1 cellular context compared by ENCODE assay signal in the genomic region with DNA sequence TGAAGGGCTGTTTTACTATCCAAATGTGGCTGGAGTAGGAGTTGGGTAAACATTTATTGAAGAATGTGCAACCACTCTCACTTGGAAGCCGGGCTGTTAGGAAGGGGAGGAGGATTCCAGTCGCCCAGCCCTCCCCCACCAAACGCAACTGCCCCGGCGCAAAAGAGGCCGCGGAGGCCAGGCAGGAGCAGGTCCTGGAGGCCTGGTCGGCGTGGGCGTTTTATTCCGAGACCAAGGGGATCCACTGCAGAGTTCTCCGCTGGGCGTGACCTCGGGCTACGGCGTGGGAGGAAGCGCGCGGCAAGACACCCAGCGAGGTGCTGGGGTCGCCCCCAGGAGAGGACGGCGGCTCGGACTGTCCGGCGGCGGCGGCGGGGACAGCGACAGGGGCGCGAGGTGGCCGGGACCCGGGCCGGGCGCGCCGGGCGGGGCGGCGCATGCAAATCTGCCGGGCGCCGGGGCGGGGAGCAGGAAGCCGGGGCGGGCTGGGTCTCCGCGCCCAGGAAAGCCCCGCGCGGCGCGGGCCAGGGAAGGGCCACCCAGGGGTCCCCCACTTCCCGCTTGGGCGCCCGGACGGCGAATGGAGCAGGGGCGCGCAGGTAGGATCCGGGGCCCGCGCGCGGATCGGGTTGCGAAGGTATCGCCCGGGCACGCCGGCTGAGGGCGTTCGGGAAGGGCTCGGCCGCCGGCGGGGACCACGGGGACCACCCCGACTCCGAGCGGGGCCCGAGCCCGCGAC.
TF ChIP-seq lines count a peak whose summit lies in the region.

A gene (plus strand): TSS at position 553 of the 739 bp plus-strand sequence. CDS start 26,230 bp downstream, outside the sequence.

TF ChIP-seq in HepG2, 621 proteins besides CTCF, POLR2A, EP300 and RAD21 (continued from another document and continues in another):
- TF ChIP-seq, protein P1, sequence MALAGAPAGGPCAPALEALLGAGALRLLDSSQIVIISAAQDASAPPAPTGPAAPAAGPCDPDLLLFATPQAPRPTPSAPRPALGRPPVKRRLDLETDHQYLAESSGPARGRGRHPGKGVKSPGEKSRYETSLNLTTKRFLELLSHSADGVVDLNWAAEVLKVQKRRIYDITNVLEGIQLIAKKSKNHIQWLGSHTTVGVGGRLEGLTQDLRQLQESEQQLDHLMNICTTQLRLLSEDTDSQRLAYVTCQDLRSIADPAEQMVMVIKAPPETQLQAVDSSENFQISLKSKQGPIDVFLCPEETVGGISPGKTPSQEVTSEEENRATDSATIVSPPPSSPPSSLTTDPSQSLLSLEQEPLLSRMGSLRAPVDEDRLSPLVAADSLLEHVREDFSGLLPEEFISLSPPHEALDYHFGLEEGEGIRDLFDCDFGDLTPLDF (CRISPR knock-in tag; IDR thresholded peaks at IDR 0.05), result no peak; the same call in 1 of the 2 replicates
- TF ChIP-seq ZNF225 (CRISPR knock-in tag; IDR thresholded peaks at IDR 0.05), result no peak
- TF ChIP-seq ZNF766 (CRISPR knock-in tag; IDR thresholded peaks at IDR 0.05; ENCODE audit: borderline replicate concordance), result peak; percentile 48; the same call in 1 of the 2 replicates
- no peak for TF ChIP-seq ZNF34 (CRISPR knock-in tag; IDR thresholded peaks at IDR 0.05; ENCODE audit: borderline replicate concordance)
- peak; percentile 42; the same call in 1 of the 2 replicates for TF ChIP-seq KLF12 (CRISPR knock-in tag; IDR thresholded peaks at IDR 0.05; ENCODE audit: borderline replicate concordance)
- TF ChIP-seq SOX6 (IDR thresholded peaks at IDR 0.05), result no peak
- TF ChIP-seq SOX6 (CRISPR knock-in tag; IDR thresholded peaks at IDR 0.05), result peak; percentile 61; the same call in 1 of the 2 replicates
- no peak for TF ChIP-seq NFE2 (CRISPR knock-in tag; IDR thresholded peaks at IDR 0.05)
- no peak for TF ChIP-seq JUND (CRISPR knock-in tag; IDR thresholded peaks at IDR 0.05)
- TF ChIP-seq ZFP1 (CRISPR knock-in tag; IDR thresholded peaks at IDR 0.05), result peak; percentile 43; the same call in 1 of the 2 replicates
- TF ChIP-seq ZNF569 (CRISPR knock-in tag; IDR thresholded peaks at IDR 0.05; ENCODE audit: borderline replicate concordance), result no peak
- TF ChIP-seq ZC3H13 (CRISPR knock-in tag; IDR thresholded peaks at IDR 0.05), result no peak
- TF ChIP-seq ZNF350 (CRISPR knock-in tag; IDR thresholded peaks at IDR 0.05; ENCODE audit: borderline replicate concordance, low read depth), result peak; percentile 59; the same call in 1 of the 2 replicates
- TF ChIP-seq ZNF556 (CRISPR knock-in tag; IDR thresholded peaks at IDR 0.05; ENCODE audit: borderline replicate concordance), result no peak
- no peak for TF ChIP-seq ARNT (IDR thresholded peaks at IDR 0.05)
- TF ChIP-seq, protein P2, sequence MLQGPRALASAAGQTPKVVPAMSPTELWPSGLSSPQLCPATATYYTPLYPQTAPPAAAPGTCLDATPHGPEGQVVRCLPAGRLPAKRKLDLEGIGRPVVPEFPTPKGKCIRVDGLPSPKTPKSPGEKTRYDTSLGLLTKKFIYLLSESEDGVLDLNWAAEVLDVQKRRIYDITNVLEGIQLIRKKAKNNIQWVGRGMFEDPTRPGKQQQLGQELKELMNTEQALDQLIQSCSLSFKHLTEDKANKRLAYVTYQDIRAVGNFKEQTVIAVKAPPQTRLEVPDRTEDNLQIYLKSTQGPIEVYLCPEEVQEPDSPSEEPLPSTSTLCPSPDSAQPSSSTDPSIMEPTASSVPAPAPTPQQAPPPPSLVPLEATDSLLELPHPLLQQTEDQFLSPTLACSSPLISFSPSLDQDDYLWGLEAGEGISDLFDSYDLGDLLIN (CRISPR knock-in tag; IDR thresholded peaks at IDR 0.05; ENCODE audit: borderline replicate concordance), result no peak; the same call in 1 of the 2 replicates
- TF ChIP-seq KLF15 (CRISPR knock-in tag; IDR thresholded peaks at IDR 0.05; ENCODE audit: borderline replicate concordance), result no peak
- TF ChIP-seq NR2F2 (IDR thresholded peaks at IDR 0.05; ENCODE audit: borderline replicate concordance, low read depth), result no peak
- peak; percentile 63 for TF ChIP-seq CEBPG (CRISPR knock-in tag; IDR thresholded peaks at IDR 0.05)
- TF ChIP-seq HES4 (CRISPR knock-in tag; IDR thresholded peaks at IDR 0.05; ENCODE audit: borderline replicate concordance), result no peak
- TF ChIP-seq MAZ (IDR thresholded peaks at IDR 0.05; ENCODE audit: borderline replicate concordance, low read depth, low read length), result peak; percentile 33; the same call in 1 of the 2 replicates
- TF ChIP-seq MAZ (CRISPR knock-in tag; IDR thresholded peaks at IDR 0.05; ENCODE audit: low read depth), result peak; percentile 57; the same call in 1 of the 2 replicates
- TF ChIP-seq HIVEP1 (CRISPR knock-in tag; IDR thresholded peaks at IDR 0.05), result peak; percentile 83; the same call in 1 of the 2 replicates
- peak; percentile 38; the same call in 1 of the 2 replicates for TF ChIP-seq ZMYM4 (CRISPR knock-in tag; IDR thresholded peaks at IDR 0.05)
- no peak for TF ChIP-seq ZNF282 (IDR thresholded peaks at IDR 0.05; ENCODE audit: partially characterized antibody)
- peak; percentile 42; the same call in 1 of the 2 replicates for TF ChIP-seq SIX1 (CRISPR knock-in tag; IDR thresholded peaks at IDR 0.05; ENCODE audit: borderline replicate concordance)
- peak; percentile 65; the same call in 1 of the 2 replicates for TF ChIP-seq ZBTB21 (CRISPR knock-in tag; IDR thresholded peaks at IDR 0.05)
- no peak for TF ChIP-seq RFX3 (CRISPR knock-in tag; IDR thresholded peaks at IDR 0.05)
- peak; percentile 65 for TF ChIP-seq HDAC2 (CRISPR knock-in tag; IDR thresholded peaks at IDR 0.05)
- no peak for TF ChIP-seq ZMAT3 (CRISPR knock-in tag; conservative IDR thresholded peaks at IDR 0.05)
- TF ChIP-seq, protein P3, sequence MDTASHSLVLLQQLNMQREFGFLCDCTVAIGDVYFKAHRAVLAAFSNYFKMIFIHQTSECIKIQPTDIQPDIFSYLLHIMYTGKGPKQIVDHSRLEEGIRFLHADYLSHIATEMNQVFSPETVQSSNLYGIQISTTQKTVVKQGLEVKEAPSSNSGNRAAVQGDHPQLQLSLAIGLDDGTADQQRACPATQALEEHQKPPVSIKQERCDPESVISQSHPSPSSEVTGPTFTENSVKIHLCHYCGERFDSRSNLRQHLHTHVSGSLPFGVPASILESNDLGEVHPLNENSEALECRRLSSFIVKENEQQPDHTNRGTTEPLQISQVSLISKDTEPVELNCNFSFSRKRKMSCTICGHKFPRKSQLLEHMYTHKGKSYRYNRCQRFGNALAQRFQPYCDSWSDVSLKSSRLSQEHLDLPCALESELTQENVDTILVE (CRISPR knock-in tag; IDR thresholded peaks at IDR 0.05), result peak; percentile 71; the same call in 1 of the 2 replicates
- no peak for TF ChIP-seq MTA3 (CRISPR knock-in tag; IDR thresholded peaks at IDR 0.05)
- TF ChIP-seq PITX1 (CRISPR knock-in tag; IDR thresholded peaks at IDR 0.05), result no peak; the same call in 1 of the 2 replicates
- peak; percentile 65 for TF ChIP-seq IRF2 (CRISPR knock-in tag; IDR thresholded peaks at IDR 0.05)
- no peak for TF ChIP-seq NR3C1 (CRISPR knock-in tag; IDR thresholded peaks at IDR 0.05)
- no peak for TF ChIP-seq RELA (CRISPR knock-in tag; IDR thresholded peaks at IDR 0.05)
- no peak for TF ChIP-seq ZNF432 (CRISPR knock-in tag; IDR thresholded peaks at IDR 0.05; ENCODE audit: borderline replicate concordance)
- TF ChIP-seq, protein P4, sequence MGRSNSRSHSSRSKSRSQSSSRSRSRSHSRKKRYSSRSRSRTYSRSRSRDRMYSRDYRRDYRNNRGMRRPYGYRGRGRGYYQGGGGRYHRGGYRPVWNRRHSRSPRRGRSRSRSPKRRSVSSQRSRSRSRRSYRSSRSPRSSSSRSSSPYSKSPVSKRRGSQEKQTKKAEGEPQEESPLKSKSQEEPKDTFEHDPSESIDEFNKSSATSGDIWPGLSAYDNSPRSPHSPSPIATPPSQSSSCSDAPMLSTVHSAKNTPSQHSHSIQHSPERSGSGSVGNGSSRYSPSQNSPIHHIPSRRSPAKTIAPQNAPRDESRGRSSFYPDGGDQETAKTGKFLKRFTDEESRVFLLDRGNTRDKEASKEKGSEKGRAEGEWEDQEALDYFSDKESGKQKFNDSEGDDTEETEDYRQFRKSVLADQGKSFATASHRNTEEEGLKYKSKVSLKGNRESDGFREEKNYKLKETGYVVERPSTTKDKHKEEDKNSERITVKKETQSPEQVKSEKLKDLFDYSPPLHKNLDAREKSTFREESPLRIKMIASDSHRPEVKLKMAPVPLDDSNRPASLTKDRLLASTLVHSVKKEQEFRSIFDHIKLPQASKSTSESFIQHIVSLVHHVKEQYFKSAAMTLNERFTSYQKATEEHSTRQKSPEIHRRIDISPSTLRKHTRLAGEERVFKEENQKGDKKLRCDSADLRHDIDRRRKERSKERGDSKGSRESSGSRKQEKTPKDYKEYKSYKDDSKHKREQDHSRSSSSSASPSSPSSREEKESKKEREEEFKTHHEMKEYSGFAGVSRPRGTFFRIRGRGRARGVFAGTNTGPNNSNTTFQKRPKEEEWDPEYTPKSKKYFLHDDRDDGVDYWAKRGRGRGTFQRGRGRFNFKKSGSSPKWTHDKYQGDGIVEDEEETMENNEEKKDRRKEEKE (IDR thresholded peaks at IDR 0.05), result no peak
- no peak for TF ChIP-seq KDM1A (CRISPR knock-in tag; IDR thresholded peaks at IDR 0.05)
- TF ChIP-seq ZNF367 (CRISPR knock-in tag; IDR thresholded peaks at IDR 0.05; ENCODE audit: borderline replicate concordance), result no peak
- TF ChIP-seq, protein P5, sequence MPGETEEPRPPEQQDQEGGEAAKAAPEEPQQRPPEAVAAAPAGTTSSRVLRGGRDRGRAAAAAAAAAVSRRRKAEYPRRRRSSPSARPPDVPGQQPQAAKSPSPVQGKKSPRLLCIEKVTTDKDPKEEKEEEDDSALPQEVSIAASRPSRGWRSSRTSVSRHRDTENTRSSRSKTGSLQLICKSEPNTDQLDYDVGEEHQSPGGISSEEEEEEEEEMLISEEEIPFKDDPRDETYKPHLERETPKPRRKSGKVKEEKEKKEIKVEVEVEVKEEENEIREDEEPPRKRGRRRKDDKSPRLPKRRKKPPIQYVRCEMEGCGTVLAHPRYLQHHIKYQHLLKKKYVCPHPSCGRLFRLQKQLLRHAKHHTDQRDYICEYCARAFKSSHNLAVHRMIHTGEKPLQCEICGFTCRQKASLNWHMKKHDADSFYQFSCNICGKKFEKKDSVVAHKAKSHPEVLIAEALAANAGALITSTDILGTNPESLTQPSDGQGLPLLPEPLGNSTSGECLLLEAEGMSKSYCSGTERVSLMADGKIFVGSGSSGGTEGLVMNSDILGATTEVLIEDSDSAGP (CRISPR knock-in tag; IDR thresholded peaks at IDR 0.05; ENCODE audit: borderline replicate concordance), result peak; percentile 79
- peak; percentile 87 for TF ChIP-seq KDM5B (CRISPR knock-in tag; IDR thresholded peaks at IDR 0.05; ENCODE audit: borderline replicate concordance)
- TF ChIP-seq, protein P6, sequence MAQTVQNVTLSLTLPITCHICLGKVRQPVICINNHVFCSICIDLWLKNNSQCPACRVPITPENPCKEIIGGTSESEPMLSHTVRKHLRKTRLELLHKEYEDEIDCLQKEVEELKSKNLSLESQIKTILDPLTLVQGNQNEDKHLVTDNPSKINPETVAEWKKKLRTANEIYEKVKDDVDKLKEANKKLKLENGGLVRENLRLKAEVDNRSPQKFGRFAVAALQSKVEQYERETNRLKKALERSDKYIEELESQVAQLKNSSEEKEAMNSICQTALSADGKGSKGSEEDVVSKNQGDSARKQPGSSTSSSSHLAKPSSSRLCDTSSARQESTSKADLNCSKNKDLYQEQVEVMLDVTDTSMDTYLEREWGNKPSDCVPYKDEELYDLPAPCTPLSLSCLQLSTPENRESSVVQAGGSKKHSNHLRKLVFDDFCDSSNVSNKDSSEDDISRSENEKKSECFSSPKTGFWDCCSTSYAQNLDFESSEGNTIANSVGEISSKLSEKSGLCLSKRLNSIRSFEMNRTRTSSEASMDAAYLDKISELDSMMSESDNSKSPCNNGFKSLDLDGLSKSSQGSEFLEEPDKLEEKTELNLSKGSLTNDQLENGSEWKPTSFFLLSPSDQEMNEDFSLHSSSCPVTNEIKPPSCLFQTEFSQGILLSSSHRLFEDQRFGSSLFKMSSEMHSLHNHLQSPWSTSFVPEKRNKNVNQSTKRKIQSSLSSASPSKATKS (CRISPR knock-in tag; IDR thresholded peaks at IDR 0.05), result no peak
- no peak for TF ChIP-seq ZNF772 (CRISPR knock-in tag; IDR thresholded peaks at IDR 0.05)
- peak; percentile 72; the same call in 1 of the 2 replicates for TF ChIP-seq RFXAP (CRISPR knock-in tag; IDR thresholded peaks at IDR 0.05; ENCODE audit: borderline replicate concordance)
- TF ChIP-seq NFE2L2 (IDR thresholded peaks at IDR 0.05; ENCODE audit: low read length), result no peak
- TF ChIP-seq SRSF1 (optimal IDR thresholded peaks at IDR 0.05; ENCODE audit: low read depth, low read length), result no peak
- TF ChIP-seq DNMT1 (CRISPR knock-in tag; IDR thresholded peaks at IDR 0.05), result no peak
- TF ChIP-seq RORA (CRISPR knock-in tag; IDR thresholded peaks at IDR 0.05), result no peak
- TF ChIP-seq, protein P7, sequence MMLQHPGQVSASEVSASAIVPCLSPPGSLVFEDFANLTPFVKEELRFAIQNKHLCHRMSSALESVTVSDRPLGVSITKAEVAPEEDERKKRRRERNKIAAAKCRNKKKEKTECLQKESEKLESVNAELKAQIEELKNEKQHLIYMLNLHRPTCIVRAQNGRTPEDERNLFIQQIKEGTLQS (CRISPR knock-in tag; IDR thresholded peaks at IDR 0.05), result peak; percentile 53; the same call in 1 of the 2 replicates
- no peak; the same call in 1 of the 2 replicates for TF ChIP-seq PPARG (CRISPR knock-in tag; conservative IDR thresholded peaks at IDR 0.05)
- peak; percentile 71; the same call in 1 of the 2 replicates for TF ChIP-seq RCOR2 (CRISPR knock-in tag; IDR thresholded peaks at IDR 0.05)
- TF ChIP-seq, protein P8, sequence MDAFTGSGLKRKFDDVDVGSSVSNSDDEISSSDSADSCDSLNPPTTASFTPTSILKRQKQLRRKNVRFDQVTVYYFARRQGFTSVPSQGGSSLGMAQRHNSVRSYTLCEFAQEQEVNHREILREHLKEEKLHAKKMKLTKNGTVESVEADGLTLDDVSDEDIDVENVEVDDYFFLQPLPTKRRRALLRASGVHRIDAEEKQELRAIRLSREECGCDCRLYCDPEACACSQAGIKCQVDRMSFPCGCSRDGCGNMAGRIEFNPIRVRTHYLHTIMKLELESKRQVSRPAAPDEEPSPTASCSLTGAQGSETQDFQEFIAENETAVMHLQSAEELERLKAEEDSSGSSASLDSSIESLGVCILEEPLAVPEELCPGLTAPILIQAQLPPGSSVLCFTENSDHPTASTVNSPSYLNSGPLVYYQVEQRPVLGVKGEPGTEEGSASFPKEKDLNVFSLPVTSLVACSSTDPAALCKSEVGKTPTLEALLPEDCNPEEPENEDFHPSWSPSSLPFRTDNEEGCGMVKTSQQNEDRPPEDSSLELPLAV (CRISPR knock-in tag; conservative IDR thresholded peaks at IDR 0.05; ENCODE audit: low read depth), result no peak
- no peak for TF ChIP-seq NFRKB (IDR thresholded peaks at IDR 0.05)
- TF ChIP-seq PCBP2 (optimal IDR thresholded peaks at IDR 0.05; ENCODE audit: low read depth, low read length, poor library complexity, severe bottlenecking), result peak; percentile 10
- TF ChIP-seq, protein P9, sequence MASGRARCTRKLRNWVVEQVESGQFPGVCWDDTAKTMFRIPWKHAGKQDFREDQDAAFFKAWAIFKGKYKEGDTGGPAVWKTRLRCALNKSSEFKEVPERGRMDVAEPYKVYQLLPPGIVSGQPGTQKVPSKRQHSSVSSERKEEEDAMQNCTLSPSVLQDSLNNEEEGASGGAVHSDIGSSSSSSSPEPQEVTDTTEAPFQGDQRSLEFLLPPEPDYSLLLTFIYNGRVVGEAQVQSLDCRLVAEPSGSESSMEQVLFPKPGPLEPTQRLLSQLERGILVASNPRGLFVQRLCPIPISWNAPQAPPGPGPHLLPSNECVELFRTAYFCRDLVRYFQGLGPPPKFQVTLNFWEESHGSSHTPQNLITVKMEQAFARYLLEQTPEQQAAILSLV (CRISPR knock-in tag; IDR thresholded peaks at IDR 0.05; ENCODE audit: borderline replicate concordance), result peak; percentile 79
- 0 out of 2 replicates have a peak, but pooled peaks have one; percentile 54 for TF ChIP-seq ZFYVE20 (CRISPR knock-in tag; IDR thresholded peaks at IDR 0.05; ENCODE audit: borderline replicate concordance, low read depth)
